36 cellular contexts compared by ENCODE assay signal in the genomic region with DNA sequence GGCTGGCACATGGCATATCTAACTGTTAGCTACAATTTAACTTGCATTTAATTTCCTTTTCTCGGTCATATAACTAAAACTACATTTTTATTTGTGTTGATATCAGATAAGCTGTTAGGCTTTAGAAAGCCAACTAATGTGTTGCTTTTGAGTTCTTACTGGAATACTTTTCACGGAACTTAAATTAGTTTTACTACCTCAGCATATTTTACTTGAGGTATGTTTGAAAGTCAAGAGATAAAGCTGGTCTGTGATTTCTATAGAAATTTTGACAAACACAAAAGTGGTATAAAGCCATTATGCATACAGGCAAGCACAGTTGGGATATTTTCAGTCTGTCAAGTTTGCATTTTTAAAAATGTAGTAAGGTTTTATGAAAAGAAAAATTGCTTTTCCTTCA.
"Had no signal": no experiment of that assay in that cellular context is flagged by ENCODE, and none has a peak within 500 bp of the region (broad histone marks: within the 10 kb centered on the region; RNA-seq: fewer than 3 reads in every experiment).

No MANE protein-coding gene starts in this region.

- H3K4me1 Mint-ChIP-seq: activated CD4-positive, alpha-beta memory T cell treated with anti-CD3 and anti-CD28 coated beads, Interleukin-2, amount 10 ng/mL, durations not matched to agents 7 days and 5 days; activated CD4-positive, alpha-beta T cell treated with anti-CD3 and anti-CD28 coated beads for 36 hours; activated CD4-positive, alpha-beta T cell treated with anti-CD3 and anti-CD28 coated beads, Interleukin-2, amount 10 ng/mL, durations not matched to agents 7 days and 5 days; activated CD8-positive, alpha-beta memory T cell treated with anti-CD3 and anti-CD28 coated beads, Interleukin-2, amount 10 ng/mL, durations not matched to agents 7 days and 5 days; activated naive CD4-positive, alpha-beta T cell treated with anti-CD3 and anti-CD28 coated beads, Interleukin-2, amount 10 ng/mL, durations not matched to agents 7 days and 5 days; activated naive CD4-positive, alpha-beta T cell treated with anti-CD3 and anti-CD28 coated beads, Interleukin-2, amount 50 U/mL, for 24 hours; activated naive CD8-positive, alpha-beta T cell treated with anti-CD3 and anti-CD28 coated beads, Interleukin-2, amount 10 ng/mL, durations not matched to agents 7 days and 5 days had no signal

- H3K36me3 Mint-ChIP-seq: activated CD8-positive, alpha-beta memory T cell treated with anti-CD3 and anti-CD28 coated beads, Interleukin-2, amount 10 ng/mL, durations not matched to agents 7 days and 5 days; activated naive CD4-positive, alpha-beta T cell treated with anti-CD3 and anti-CD28 coated beads, Interleukin-2, amount 10 ng/mL, durations not matched to agents 7 days and 5 days; activated naive CD4-positive, alpha-beta T cell treated with anti-CD3 and anti-CD28 coated beads, Interleukin-2, amount 50 U/mL, for 24 hours; activated naive CD8-positive, alpha-beta T cell; activated naive CD8-positive, alpha-beta T cell treated with anti-CD3 and anti-CD28 coated beads, Interleukin-2, amount 10 ng/mL, durations not matched to agents 7 days and 5 days had no signal

- H3K9me3 Mint-ChIP-seq: activated CD4-positive, alpha-beta T cell treated with anti-CD3 and anti-CD28 coated beads, Interleukin-2, amount 10 ng/mL, durations not matched to agents 7 days and 5 days; activated naive CD4-positive, alpha-beta T cell treated with anti-CD3 and anti-CD28 coated beads, Interleukin-2, amount 10 ng/mL, durations not matched to agents 7 days and 5 days; activated naive CD4-positive, alpha-beta T cell treated with anti-CD3 and anti-CD28 coated beads, Interleukin-2, amount 50 U/mL, for 24 hours; activated naive CD8-positive, alpha-beta T cell treated with anti-CD3 and anti-CD28 coated beads, Interleukin-2, amount 10 ng/mL, durations not matched to agents 7 days and 5 days; activated T-helper 2 cell treated with anti-CD3 and anti-CD28 coated beads, Interferon-gamma antibody, Interleukin-2, Interleukin-4, amounts not matched to agents 10 μg/mL and 5 μg/mL and 100 μg/mL, durations not matched to agents 14 hours and 24 hours and 36 hours; T-helper 1 cell treated with Interleukin-12 subunit alpha and Interleukin-12 subunit beta and Interleukin-4 antibody, amounts not matched to agents 30 μg/mL and 1 μg/mL, for 36 hours; T-helper 2 cell treated with Interferon-gamma antibody and Interleukin-4, amounts not matched to agents 5 μg/mL and 100 μg/mL, for 36 hours had no signal

- H3K27ac Mint-ChIP-seq: activated CD4-positive, alpha-beta memory T cell treated with anti-CD3 and anti-CD28 coated beads, Interleukin-2, amount 10 ng/mL, durations not matched to agents 7 days and 5 days; activated CD4-positive, alpha-beta T cell treated with anti-CD3 and anti-CD28 coated beads for 36 hours; activated CD4-positive, alpha-beta T cell treated with anti-CD3 and anti-CD28 coated beads, Interleukin-2, amount 10 ng/mL, durations not matched to agents 7 days and 5 days; activated CD8-positive, alpha-beta memory T cell treated with anti-CD3 and anti-CD28 coated beads, Interleukin-2, amount 10 ng/mL, durations not matched to agents 7 days and 5 days; activated CD8-positive, alpha-beta T cell treated with anti-CD3 and anti-CD28 coated beads, Interleukin-2, amount 10 ng/mL, durations not matched to agents 7 days and 5 days; activated naive CD4-positive, alpha-beta T cell treated with anti-CD3 and anti-CD28 coated beads, Interleukin-2, amount 10 ng/mL, durations not matched to agents 7 days and 5 days; activated naive CD4-positive, alpha-beta T cell treated with anti-CD3 and anti-CD28 coated beads, Interleukin-2, amount 50 U/mL, for 24 hours; activated naive CD8-positive, alpha-beta T cell; activated naive CD8-positive, alpha-beta T cell treated with anti-CD3 and anti-CD28 coated beads, Interleukin-2, amount 10 ng/mL, durations not matched to agents 7 days and 5 days; activated T-cell treated with anti-CD3 and anti-CD28 coated beads, Interleukin-2, amount 50 U/mL, for 24 hours; activated T-helper 2 cell treated with anti-CD3 and anti-CD28 coated beads, Interferon-gamma antibody, Interleukin-2, Interleukin-4, amounts not matched to agents 10 μg/mL and 5 μg/mL and 100 μg/mL, durations not matched to agents 14 hours and 24 hours and 36 hours; T-helper 1 cell treated with Interleukin-12 subunit alpha and Interleukin-12 subunit beta and Interleukin-4 antibody, amounts not matched to agents 30 μg/mL and 1 μg/mL, for 36 hours; T-helper 2 cell treated with Interferon-gamma antibody and Interleukin-4, amounts not matched to agents 5 μg/mL and 100 μg/mL, for 36 hours had no signal

- H3K27me3 ChIP-seq: adrenal gland, body of pancreas, brain microvascular endothelial cell, breast epithelium had no signal

- H3K27me3 Mint-ChIP-seq: activated CD4-positive, alpha-beta memory T cell treated with anti-CD3 and anti-CD28 coated beads, Interleukin-2, amount 10 ng/mL, durations not matched to agents 7 days and 5 days; activated CD4-positive, alpha-beta T cell treated with anti-CD3 and anti-CD28 coated beads for 36 hours; activated CD4-positive, alpha-beta T cell treated with anti-CD3 and anti-CD28 coated beads, Interleukin-2, amount 10 ng/mL, durations not matched to agents 7 days and 5 days; activated CD8-positive, alpha-beta memory T cell treated with anti-CD3 and anti-CD28 coated beads, Interleukin-2, amount 10 ng/mL, durations not matched to agents 7 days and 5 days; activated naive CD4-positive, alpha-beta T cell treated with anti-CD3 and anti-CD28 coated beads, Interleukin-2, amount 10 ng/mL, durations not matched to agents 7 days and 5 days; activated naive CD4-positive, alpha-beta T cell treated with anti-CD3 and anti-CD28 coated beads, Interleukin-2, amount 50 U/mL, for 24 hours; activated naive CD8-positive, alpha-beta T cell; activated naive CD8-positive, alpha-beta T cell treated with anti-CD3 and anti-CD28 coated beads, Interleukin-2, amount 10 ng/mL, durations not matched to agents 7 days and 5 days; activated T-cell treated with anti-CD3 and anti-CD28 coated beads, Interleukin-2, amount 50 U/mL, for 24 hours had no signal

- DNase-seq: activated CD4-positive, alpha-beta memory T cell treated with anti-CD3 and anti-CD28 coated beads, Interleukin-2, amount 10 ng/mL, durations not matched to agents 7 days and 5 days; activated CD4-positive, alpha-beta T cell treated with anti-CD3 and anti-CD28 coated beads for 1 hour; activated CD4-positive, alpha-beta T cell treated with anti-CD3 and anti-CD28 coated beads for 36 hours; activated CD4-positive, alpha-beta T cell treated with anti-CD3 and anti-CD28 coated beads for 48 hours; activated CD4-positive, alpha-beta T cell treated with anti-CD3 and anti-CD28 coated beads, Interleukin-2, amount 10 ng/mL, durations not matched to agents 7 days and 5 days; activated CD4-positive, alpha-beta T cell treated with anti-CD3 and anti-CD28 coated beads, Interleukin-2, amount 50 U/mL, for 48 hours; activated CD4-positive, CD25-positive, alpha-beta regulatory T cell; activated CD8-positive, alpha-beta memory T cell treated with anti-CD3 and anti-CD28 coated beads for 24 hours; activated CD8-positive, alpha-beta memory T cell treated with anti-CD3 and anti-CD28 coated beads, Interleukin-2, amount 10 ng/mL, durations not matched to agents 7 days and 5 days; activated CD8-positive, alpha-beta memory T cell treated with anti-CD3 and anti-CD28 coated beads, Interleukin-2, amount 50 U/mL, for 48 hours; activated CD8-positive, alpha-beta T cell treated with anti-CD3 and anti-CD28 coated beads, Interleukin-2, amount 10 ng/mL, durations not matched to agents 7 days and 5 days; activated effector memory CD4-positive, alpha-beta T cell treated with Interleukin-2 at 50 U/mL for 16 hours; activated gamma-delta T cell; activated naive CD4-positive, alpha-beta T cell treated with anti-CD3 and anti-CD28 coated beads, Interleukin-2, amount 10 ng/mL, durations not matched to agents 7 days and 5 days; activated naive CD4-positive, alpha-beta T cell treated with Interleukin-2 at 50 U/mL for 16 hours; activated naive CD8-positive, alpha-beta T cell treated with anti-CD3 and anti-CD28 coated beads, Interleukin-2, amount 10 ng/mL, durations not matched to agents 7 days and 5 days; activated T-cell treated with anti-CD3 and anti-CD28 coated beads, Interleukin-2, amount 50 U/mL, for 24 hours; activated T-cell treated with anti-CD3 and anti-CD28 coated beads, Interleukin-2, amount 50 U/mL, for 48 hours; adrenal gland; amniotic stem cell; aorta; body of pancreas; brain microvascular endothelial cell; central memory CD4-positive, alpha-beta T cell; T-helper 2 cell; T-helper 9 cell had no signal

- H3K4me1 ChIP-seq: adrenal gland, body of pancreas, breast epithelium had no signal

- H3K4me3 Mint-ChIP-seq: activated CD4-positive, alpha-beta memory T cell treated with anti-CD3 and anti-CD28 coated beads, Interleukin-2, amount 10 ng/mL, durations not matched to agents 7 days and 5 days; activated CD4-positive, alpha-beta T cell treated with anti-CD3 and anti-CD28 coated beads for 36 hours; activated CD4-positive, alpha-beta T cell treated with anti-CD3 and anti-CD28 coated beads, Interleukin-2, amount 10 ng/mL, durations not matched to agents 7 days and 5 days; activated CD8-positive, alpha-beta memory T cell treated with anti-CD3 and anti-CD28 coated beads, Interleukin-2, amount 10 ng/mL, durations not matched to agents 7 days and 5 days; activated CD8-positive, alpha-beta T cell treated with anti-CD3 and anti-CD28 coated beads, Interleukin-2, amount 10 ng/mL, durations not matched to agents 7 days and 5 days; activated naive CD4-positive, alpha-beta T cell treated with anti-CD3 and anti-CD28 coated beads, Interleukin-2, amount 10 ng/mL, durations not matched to agents 7 days and 5 days; activated naive CD4-positive, alpha-beta T cell treated with anti-CD3 and anti-CD28 coated beads, Interleukin-2, amount 50 U/mL, for 24 hours; activated naive CD8-positive, alpha-beta T cell; activated naive CD8-positive, alpha-beta T cell treated with anti-CD3 and anti-CD28 coated beads, Interleukin-2, amount 10 ng/mL, durations not matched to agents 7 days and 5 days; activated T-cell treated with anti-CD3 and anti-CD28 coated beads, Interleukin-2, amount 50 U/mL, for 24 hours; T-helper 1 cell treated with Interleukin-12 subunit alpha and Interleukin-12 subunit beta and Interleukin-4 antibody, amounts not matched to agents 30 μg/mL and 1 μg/mL, for 36 hours; T-helper 2 cell treated with Interferon-gamma antibody and Interleukin-4, amounts not matched to agents 5 μg/mL and 100 μg/mL, for 36 hours had no signal

- ATAC-seq: activated CD4-positive, alpha-beta T cell treated with anti-CD3 and anti-CD28 coated beads for 36 hours; activated CD4-positive, CD25-positive, alpha-beta regulatory T cell treated with anti-CD3 and anti-CD28 coated beads, Interleukin-2, amount 50 U/mL, for 24 hours; activated CD8-positive, alpha-beta memory T cell treated with anti-CD3 and anti-CD28 coated beads, Interleukin-2, amount 10 ng/mL, durations not matched to agents 7 days and 5 days; activated CD8-positive, alpha-beta T cell treated with anti-CD3 and anti-CD28 coated beads, Interleukin-2, amount 10 ng/mL, durations not matched to agents 7 days and 5 days; body of pancreas had no signal

- H3K27ac ChIP-seq: adrenal gland, body of pancreas, brain microvascular endothelial cell, breast epithelium, VCaP had no signal

- H3K36me3 ChIP-seq: adrenal gland, brain microvascular endothelial cell, breast epithelium had no signal

- H3K4me3 ChIP-seq: adrenal gland, body of pancreas, breast epithelium had no signal

- FAIRE-seq: astrocyte, TTC549 had no signal

- H3K9me3 ChIP-seq: adrenal gland, body of pancreas, breast epithelium had no signal
